Comparison of ENCODE assay signal across 9 cellular contexts in the genomic region with DNA sequence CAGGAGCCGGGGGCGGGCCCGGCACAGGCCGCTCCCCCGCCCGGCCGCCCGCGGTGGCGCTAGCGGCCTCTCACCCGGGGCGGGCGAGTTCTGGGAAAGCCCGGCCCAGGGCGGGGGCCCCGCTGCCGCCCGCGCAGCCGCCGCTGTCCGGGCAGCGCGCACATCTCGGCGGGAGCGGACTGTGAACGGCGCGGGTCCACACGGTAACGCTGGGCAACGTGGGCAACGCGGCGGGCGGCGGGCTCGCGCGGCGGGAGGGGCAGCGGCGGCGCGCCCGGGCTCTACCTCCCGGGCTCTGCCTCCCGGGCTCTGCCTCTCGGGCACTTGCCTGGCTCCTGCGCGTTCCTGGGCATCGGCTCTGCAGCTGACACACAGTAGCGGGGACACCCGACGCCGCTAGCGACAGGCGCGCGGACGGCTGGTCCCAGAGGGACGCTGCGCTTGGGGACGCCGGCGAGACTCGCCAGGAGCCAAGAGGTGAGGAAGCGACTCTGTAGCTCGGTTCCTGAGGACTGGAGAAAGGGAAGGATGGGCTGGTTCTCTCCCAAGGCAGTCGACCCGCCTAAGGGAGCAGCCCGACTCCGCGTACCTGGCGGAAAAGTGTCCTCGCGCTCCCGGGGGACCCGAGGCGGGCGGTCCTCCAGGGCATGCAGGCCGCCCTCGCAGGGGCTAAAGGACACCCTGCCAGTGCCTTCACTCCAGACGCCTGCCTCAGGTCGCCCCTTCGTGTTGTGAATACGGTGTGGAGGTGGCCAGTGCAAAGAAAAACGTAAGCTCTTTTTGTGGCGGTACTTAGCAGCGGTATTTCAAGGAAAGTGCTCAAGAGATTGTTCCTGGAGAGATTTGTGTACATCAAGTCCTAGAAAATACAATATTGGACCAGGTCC. TPM values are rescaled to one million over a fixed set of nuclear protein-coding genes. Genes with fewer than 3 reads are reported as not detected.
DNase-seq lines count a peak whose midpoint lies in the region; ATAC-seq and TF ChIP-seq lines count a peak whose summit lies in the region.
"Had no signal": no experiment of that assay in that cellular context is flagged by ENCODE, and none has a peak within 500 bp of the region (broad histone marks: within the 10 kb centered on the region; RNA-seq: fewer than 3 reads in every experiment).

PLCE1 (plus strand) TSS at position 150 of the 887 bp plus-strand sequence. CDS start 37,116 bp downstream, outside the sequence.

- peaks cover 10% of the 10 kb centered on the region for H3K4me1 ChIP-seq in right cardiac atrium (ENCODE audit: control insufficient read depth, insufficient read depth, low read length)

- H3K27ac Mint-ChIP-seq in activated naive CD8-positive, alpha-beta T cell treated with anti-CD3 and anti-CD28 coated beads, Interleukin-2, amount 10 ng/mL, durations not matched to agents 7 days and 5 days = no peak within 1 kb of the TSS
- H3K27ac Mint-ChIP-seq in progenitor cell of endocrine pancreas = peak within 1 kb of the TSS; percentile 97

- peaks cover 45% of the 10 kb centered on the region for H3K27me3 Mint-ChIP-seq in activated naive CD8-positive, alpha-beta T cell treated with anti-CD3 and anti-CD28 coated beads, Interleukin-2, amount 10 ng/mL, durations not matched to agents 7 days and 5 days
- H3K27me3 Mint-ChIP-seq in progenitor cell of endocrine pancreas = peaks cover 17% of the 10 kb centered on the region

- 1% methylated on average over 92 of the region's 92 CpGs for WGBS in right cardiac atrium

- ATAC-seq in GM18505 (IDR thresholded peaks at IDR 0.05; ENCODE audit: unreplicated experiment) (peak; percentile 52), right cardiac atrium (peak; percentile 84 to 89), HG02884 (IDR thresholded peaks at IDR 0.05; ENCODE audit: unreplicated experiment) (no peak)
- ATAC-seq in activated naive CD8-positive, alpha-beta T cell treated with anti-CD3 and anti-CD28 coated beads, Interleukin-2, amount 10 ng/mL, durations not matched to agents 7 days and 5 days (ENCODE audit: low read depth) = peak; percentile 73

- H3K4me1 Mint-ChIP-seq in activated naive CD8-positive, alpha-beta T cell treated with anti-CD3 and anti-CD28 coated beads, Interleukin-2, amount 10 ng/mL, durations not matched to agents 7 days and 5 days = no peaks in the 10 kb centered on the region
- peaks cover 40% of the 10 kb centered on the region for H3K4me1 Mint-ChIP-seq in progenitor cell of endocrine pancreas (ENCODE audit: low read depth)

- no peaks in the 10 kb centered on the region for H3K36me3 Mint-ChIP-seq in activated naive CD8-positive, alpha-beta T cell treated with anti-CD3 and anti-CD28 coated beads, Interleukin-2, amount 10 ng/mL, durations not matched to agents 7 days and 5 days
- peaks cover 7% of the 10 kb centered on the region for H3K36me3 Mint-ChIP-seq in progenitor cell of endocrine pancreas (ENCODE audit: insufficient read depth)

- POLR2A ChIA-PET in activated naive CD8-positive, alpha-beta T cell treated with anti-CD3 and anti-CD28 coated beads, Interleukin-2, amount 10 ng/mL, durations not matched to agents 7 days and 5 days (lab: Charles Lee) = no interaction called here

- intact Hi-C loops in right cardiac atrium (cut with DNase I) = loop anchor here in 2 of 4 donors (2.0 to 10.0 kb wide), 2 partner anchors 37 to 81 kb away; no protein-coding TSS in a partner anchor

- no peak for TF ChIP-seq POLR2A in GM18505 (IDR thresholded peaks at IDR 0.05; ENCODE audit: borderline replicate concordance, extremely low read depth, insufficient read depth, insufficient read length)

- H3K27me3 ChIP-seq in right cardiac atrium (ENCODE audit: control insufficient read depth, insufficient read depth) = no peaks in the 10 kb centered on the region

- no peak for TF ChIP-seq CTCF in progenitor cell of endocrine pancreas (IDR thresholded peaks at IDR 0.05; ENCODE audit: unreplicated experiment)

- peak; percentile 67 for DNase-seq in AG08395 (ENCODE audit: low spot score)
- DNase-seq in NCI-H1092 (lab: John Stamatoyannopoulos, UW) = peak; percentile 36
- DNase-seq in activated naive CD8-positive, alpha-beta T cell treated with anti-CD3 and anti-CD28 coated beads, Interleukin-2, amount 10 ng/mL, durations not matched to agents 7 days and 5 days = peak; percentile 41
- DNase-seq in right cardiac atrium = peak; percentile 57 to 86 (median 82)
- DNase-seq in progenitor cell of endocrine pancreas (ENCODE audit: low spot score, unreplicated experiment) = peak; percentile 53
- DNase-seq in HPDE6-E6E7 (ENCODE audit: extremely low spot score) = no peak

- peak within 1 kb of the TSS; percentile 59 for H3K4me3 Mint-ChIP-seq in activated naive CD8-positive, alpha-beta T cell treated with anti-CD3 and anti-CD28 coated beads, Interleukin-2, amount 10 ng/mL, durations not matched to agents 7 days and 5 days
- H3K4me3 Mint-ChIP-seq in progenitor cell of endocrine pancreas (ENCODE audit: low read depth) = peak within 1 kb of the TSS; percentile 79

- H3K4me3 ChIP-seq in right cardiac atrium (ENCODE audit: low read length) = peak within 1 kb of the TSS; percentile 85

- no peaks in the 10 kb centered on the region for H3K9me3 Mint-ChIP-seq in activated naive CD8-positive, alpha-beta T cell treated with anti-CD3 and anti-CD28 coated beads, Interleukin-2, amount 10 ng/mL, durations not matched to agents 7 days and 5 days
- no peaks in the 10 kb centered on the region for H3K9me3 Mint-ChIP-seq in progenitor cell of endocrine pancreas (ENCODE audit: low read depth)

- H3K27ac ChIP-seq in right cardiac atrium (ENCODE audit: low read length) = peak within 1 kb of the TSS; percentile 69
- H3K27ac ChIP-seq: neutrophil had no signal

- no peaks in the 10 kb centered on the region for H3K9me3 ChIP-seq in right cardiac atrium (ENCODE audit: control insufficient read depth, low read length)
- H3K9me3 ChIP-seq: neutrophil had no signal

RNA-seq across cellular contexts. Expression of gene PLCE1, which starts in this region (rescaled TPM):
- not detected for total RNA-seq in activated naive CD8-positive, alpha-beta T cell treated with anti-CD3 and anti-CD28 coated beads, Interleukin-2, amount 10 ng/mL, durations not matched to agents 7 days and 5 days
- total RNA-seq in right cardiac atrium (10 to 100 TPM; 12.4 to 23.4 (median 21.0) TPM), progenitor cell of endocrine pancreas (12.1 and 14.1 TPM in 2 replicates)
- 6.0 TPM for polyA plus RNA-seq in right cardiac atrium

Comparison
In these comparisons a context has a peak if more than half of its experiments do, and no peak if none do; other contexts are left out.
1. RNA of gene PLCE1 (total RNA-seq): 12.4 to 23.4 TPM in right cardiac atrium and 12.1 to 14.1 TPM in progenitor cell of endocrine pancreas; not detected in activated naive CD8-positive, alpha-beta T cell treated with anti-CD3 and anti-CD28 coated beads, Interleukin-2, amount 10 ng/mL, durations not matched to agents 7 days and 5 days; every median in the first group is over 10 times any median in the second.
2. Peak in DNase-seq and ATAC-seq in activated naive CD8-positive, alpha-beta T cell treated with anti-CD3 and anti-CD28 coated beads, Interleukin-2, amount 10 ng/mL, durations not matched to agents 7 days and 5 days; RNA of the gene not detected or under 1 TPM.